Comparison of ENCODE assay signal across 8 cellular contexts in the genomic region with DNA sequence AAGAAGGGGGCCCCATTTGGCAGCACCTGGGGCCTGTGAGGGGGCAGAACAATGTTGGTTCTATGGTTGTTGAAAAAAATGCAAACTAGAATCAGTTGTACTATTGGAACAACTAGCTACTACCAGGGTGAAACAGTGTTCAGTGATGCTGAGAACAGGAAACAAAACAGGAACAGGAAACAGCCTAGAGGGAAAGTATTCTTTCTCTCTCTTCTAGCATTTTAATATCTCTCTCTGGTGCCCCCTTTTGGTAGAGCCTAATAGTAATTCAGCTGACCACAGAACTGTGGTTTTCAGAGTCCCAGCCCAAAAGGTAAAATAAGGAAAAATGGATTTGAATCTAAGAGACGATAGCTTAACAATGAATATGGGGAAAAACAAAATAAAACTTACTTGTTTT.
DNase-seq lines count a peak whose midpoint lies in the region; ATAC-seq, FAIRE-seq and TF ChIP-seq lines count a peak whose summit lies in the region.

No MANE protein-coding gene starts in this region.

- TF ChIP-seq POLR2A in heart left ventricle (IDR thresholded peaks at IDR 0.05) (no peak), body of pancreas (IDR thresholded peaks at IDR 0.05) (no peak)

- no peak for FAIRE-seq in urothelium cell line (lab: Jason Lieb, UNC)

- H3K4me3 ChIP-seq in heart left ventricle (no peak overlapping the region), body of pancreas (no peak overlapping the region)
- H3K4me3 ChIP-seq in CD8-positive, alpha-beta memory T cell (ENCODE audit: low read length), result no peak overlapping the region

- 92 to 97% (median 94%) methylated on average over 1 of the region's 1 CpG for WGBS in heart left ventricle, 4 donors
- 78 to 93% methylated on average over 1 of the region's 1 CpG for WGBS in body of pancreas, 2 donors

- no peak overlapping the region for H3K4me3 Mint-ChIP-seq in CD8-positive, alpha-beta memory T cell

- H3K4me1 ChIP-seq in heart left ventricle (no peaks in the 10 kb centered on the region), body of pancreas (no peaks in the 10 kb centered on the region)
- no peaks in the 10 kb centered on the region for H3K4me1 ChIP-seq in CD8-positive, alpha-beta memory T cell (ENCODE audit: insufficient read depth, low read length)

- no peak overlapping the region for H3K27ac Mint-ChIP-seq in CD8-positive, alpha-beta memory T cell

- POLR2A ChIA-PET in CD8-positive, alpha-beta memory T cell (lab: Charles Lee), result no interaction called here

- DNase-seq in heart left ventricle (no peak), cardiac septum (ENCODE audit: low spot score) (no peak), body of pancreas (peak in 3 of 4 donors; percentile 8 to 27 (median 24)), urothelium cell line (ENCODE audit: low spot score) (peak; percentile 9), posterior cingulate gyrus (no peak)
- DNase-seq in CD8-positive, alpha-beta memory T cell, result no peak
- no peak for DNase-seq in effector CD8-positive, alpha-beta T cell (lab: John Stamatoyannopoulos, UW)

- H3K36me3 ChIP-seq in heart left ventricle (no peaks in the 10 kb centered on the region), body of pancreas (replicated peaks in 1 of 2; ENCODE audit: insufficient read depth in 1 of 2, low read depth in 2 of 2) (no peaks in the 10 kb centered on the region)
- H3K36me3 ChIP-seq in CD8-positive, alpha-beta memory T cell (ENCODE audit: insufficient read depth, low read length), result no peaks in the 10 kb centered on the region

- H3K27ac ChIP-seq in heart left ventricle, result no peak overlapping the region
- no peak overlapping the region for H3K27ac ChIP-seq in body of pancreas
- no peak overlapping the region for H3K27ac ChIP-seq in CD8-positive, alpha-beta memory T cell (ENCODE audit: low read depth, low read length)

- H3K36me3 Mint-ChIP-seq in CD8-positive, alpha-beta memory T cell, result no peaks in the 10 kb centered on the region

- H3K9me3 Mint-ChIP-seq in CD8-positive, alpha-beta memory T cell, result peaks cover 2 to 22% (median 13%) of the 10 kb centered on the region in 5 donors

- CTCF ChIA-PET in CD8-positive, alpha-beta memory T cell (lab: Charles Lee), result no interaction called here

- H3K9me3 ChIP-seq in heart left ventricle (peaks cover 0 to 21% (median 0%) of the 10 kb centered on the region in 12 donors), body of pancreas (no peaks in the 10 kb centered on the region)
- no peaks in the 10 kb centered on the region for H3K9me3 ChIP-seq in CD8-positive, alpha-beta memory T cell (ENCODE audit: low read length)

- intact Hi-C loops in heart left ventricle (cut with DNase I), result loop anchor here in 4 of 10 donors (5.0 to 10.0 kb wide), 2 partner anchors 109 to 122 kb away; no protein-coding TSS in a partner anchor
- intact Hi-C loops in cardiac septum (cut with DNase I), result no loop called here
- intact Hi-C loops in body of pancreas (cut with DNase I), result no loop called here
- intact Hi-C loops in posterior cingulate gyrus (cut with DNase I), result no loop called here

- ATAC-seq in heart left ventricle (no peak), HG03432 (IDR thresholded peaks at IDR 0.05; ENCODE audit: unreplicated experiment) (peak; percentile 79), body of pancreas (peak; percentile 59)

- TF ChIP-seq CTCF in heart left ventricle (IDR thresholded peaks at IDR 0.05) (peak in 10 of 12 donors; percentile 17 to 51 (median 38)), body of pancreas (IDR thresholded peaks at IDR 0.05) (peak in 6 of 7 experiments; percentile 48 to 67 (median 58))

- no peaks in the 10 kb centered on the region for H3K27me3 ChIP-seq in heart left ventricle
- H3K27me3 ChIP-seq in body of pancreas, result no peaks in the 10 kb centered on the region
- no peaks in the 10 kb centered on the region for H3K27me3 ChIP-seq in CD8-positive, alpha-beta memory T cell (ENCODE audit: insufficient read depth, low read length, poor library complexity, severe bottlenecking)

- no peaks in the 10 kb centered on the region for H3K4me1 Mint-ChIP-seq in CD8-positive, alpha-beta memory T cell

- peaks cover 0 to 1% of the 10 kb centered on the region in 2 donors for H3K27me3 Mint-ChIP-seq in CD8-positive, alpha-beta memory T cell

Comparison
In these comparisons a context has a peak if more than half of its experiments do, and no peak if none do; other contexts are left out.
1. ATAC-seq: peak in HG03432 (single experiment) and body of pancreas (single experiment); none in heart left ventricle (0 of 4).
2. DNase-seq: peak in body of pancreas (3 of 4) and urothelium cell line (single experiment); none in heart left ventricle (0 of 5), cardiac septum (single experiment), posterior cingulate gyrus (0 of 10), CD8-positive, alpha-beta memory T cell (0 of 5) and effector CD8-positive, alpha-beta T cell (single experiment).